In the genomic region with DNA sequence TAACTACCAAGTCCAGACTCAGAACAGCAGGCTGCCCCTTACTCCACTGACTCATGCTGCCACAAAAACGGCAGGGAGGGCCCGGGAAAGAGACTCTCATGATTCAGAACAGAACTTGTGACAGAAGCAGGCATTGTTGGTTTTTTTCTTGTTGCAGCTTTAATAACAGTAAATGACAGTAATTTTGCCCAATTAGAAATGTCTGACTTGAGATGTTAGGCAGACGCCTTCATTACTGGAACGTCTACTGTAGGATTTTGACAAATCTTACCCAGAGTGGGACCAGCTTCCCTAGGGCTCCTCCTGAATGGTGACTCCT, we compare ENCODE assay signal across 10 cellular contexts.
DNase-seq lines count a peak whose midpoint lies in the region; ATAC-seq and TF ChIP-seq lines count a peak whose summit lies in the region.
"Had no signal": no experiment of that assay in that cellular context is flagged by ENCODE, and none has a peak within 500 bp of the region (broad histone marks: within the 10 kb centered on the region; RNA-seq: fewer than 3 reads in every experiment).

No MANE protein-coding gene starts in this region.

- no peaks in the 10 kb centered on the region for H3K27me3 Mint-ChIP-seq in T-cell
- H3K27me3 Mint-ChIP-seq: B cell had no signal

- no peaks in the 10 kb centered on the region for H3K9me3 ChIP-seq in breast epithelium
- no peaks in the 10 kb centered on the region for H3K9me3 ChIP-seq in SJCRH30 (replicated peaks)

- H3K27ac ChIP-seq in breast epithelium (peak overlapping the region; percentile 60 to 80), SJCRH30 (no peak overlapping the region)

- H3K4me3 Mint-ChIP-seq in T-cell = no peak overlapping the region
- H3K4me3 Mint-ChIP-seq: B cell had no signal

- no peak overlapping the region for H3K27ac Mint-ChIP-seq in T-cell
- H3K27ac Mint-ChIP-seq: B cell had no signal

- DNase-seq in A172 (ENCODE audit: low spot score) (peak; percentile 92), HS-5 (ENCODE audit: low read depth) (peak; percentile 79), breast epithelium (ENCODE audit: low spot score in 2 of 2) (no peak), medulla oblongata (ENCODE audit: extremely low spot score) (peak; percentile 48), left colon (no peak), SJCRH30 (no peak), T-cell (no peak)
- DNase-seq: SHP77 treated with DMSO at 0.1 percent for 48 hours had no signal

- no peaks in the 10 kb centered on the region for H3K4me1 Mint-ChIP-seq in T-cell
- H3K4me1 Mint-ChIP-seq: B cell had no signal

- no peak for TF ChIP-seq POLR2A in breast epithelium (IDR thresholded peaks at IDR 0.05)

- H3K4me1 ChIP-seq in breast epithelium (no peaks in the 10 kb centered on the region), SJCRH30 (no peaks in the 10 kb centered on the region)

- CTCF ChIA-PET in T-cell (lab: Charles Lee) = no interaction called here

- H3K9me3 Mint-ChIP-seq in T-cell = peaks cover 2 to 10% (median 8%) of the 10 kb centered on the region in 3 donors

- POLR2A ChIA-PET in T-cell (lab: Charles Lee) = interaction anchor here in 1 of 2 donors (0.6 kb wide), 1 partner anchor 1022 kb away, joined by 3 read pairs; no protein-coding TSS in a partner anchor

- H3K36me3 ChIP-seq in breast epithelium (no peaks in the 10 kb centered on the region), SJCRH30 (no peaks in the 10 kb centered on the region)

- no peaks in the 10 kb centered on the region for H3K36me3 Mint-ChIP-seq in T-cell

- intact Hi-C loops in breast epithelium (cut with DNase I; ENCODE audit: low total_unique reads) = no loop called here
- intact Hi-C loops in left colon (cut with DNase I, micrococcal nuclease) = no loop called here

- H3K4me3 ChIP-seq in breast epithelium = no peak overlapping the region
- H3K4me3 ChIP-seq in SJCRH30 = no peak overlapping the region

- H3K27me3 ChIP-seq in breast epithelium = no peaks in the 10 kb centered on the region
- H3K27me3 ChIP-seq in SJCRH30 = no peaks in the 10 kb centered on the region

- ATAC-seq in GM18907 (IDR thresholded peaks at IDR 0.05; ENCODE audit: unreplicated experiment) (no peak), left colon (no peak), T-cell (replicated peaks in 1 of 4) (no peak)

- TF ChIP-seq CTCF in breast epithelium (IDR thresholded peaks at IDR 0.05) = no peak

Comparison
In these comparisons a context has a peak if more than half of its experiments do, and no peak if none do; other contexts are left out.
1. DNase-seq: peak in A172 (single experiment), HS-5 (single experiment) and medulla oblongata (single experiment); none in breast epithelium (0 of 2), left colon (0 of 2), SJCRH30 (0 of 2) and T-cell (0 of 34).